1 cellular context compared by ENCODE assay signal in genomic region chr2:16394072-16394985, GRCh38.
TF ChIP-seq lines count a peak whose summit lies in the region.

No MANE protein-coding gene starts in this region.

TF ChIP-seq in WTC11, 78 proteins besides CTCF, POLR2A, EP300 and RAD21 (continued from another document):
- TF ChIP-seq, protein P1, sequence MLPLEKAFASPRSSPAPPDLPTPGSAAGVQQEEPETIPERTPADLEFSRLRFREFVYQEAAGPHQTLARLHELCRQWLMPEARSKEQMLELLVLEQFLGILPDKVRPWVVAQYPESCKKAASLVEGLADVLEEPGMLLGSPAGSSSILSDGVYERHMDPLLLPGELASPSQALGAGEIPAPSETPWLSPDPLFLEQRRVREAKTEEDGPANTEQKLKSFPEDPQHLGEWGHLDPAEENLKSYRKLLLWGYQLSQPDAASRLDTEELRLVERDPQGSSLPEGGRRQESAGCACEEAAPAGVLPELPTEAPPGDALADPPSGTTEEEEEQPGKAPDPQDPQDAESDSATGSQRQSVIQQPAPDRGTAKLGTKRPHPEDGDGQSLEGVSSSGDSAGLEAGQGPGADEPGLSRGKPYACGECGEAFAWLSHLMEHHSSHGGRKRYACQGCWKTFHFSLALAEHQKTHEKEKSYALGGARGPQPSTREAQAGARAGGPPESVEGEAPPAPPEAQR (CRISPR knock-in tag; IDR thresholded peaks at IDR 0.05) = no peak
- TF ChIP-seq PRRX2 (CRISPR knock-in tag; IDR thresholded peaks at IDR 0.05) (no peak), TCF7 (CRISPR knock-in tag; IDR thresholded peaks at IDR 0.05; ENCODE audit: low read depth) (no peak), ZNF512 (CRISPR knock-in tag; IDR thresholded peaks at IDR 0.05; ENCODE audit: borderline replicate concordance) (no peak), CREM (CRISPR knock-in tag; IDR thresholded peaks at IDR 0.05) (no peak), ZNF219 (CRISPR knock-in tag; IDR thresholded peaks at IDR 0.05; ENCODE audit: borderline replicate concordance) (no peak), PREB (CRISPR knock-in tag; IDR thresholded peaks at IDR 0.05; ENCODE audit: borderline replicate concordance) (no peak)
- TF ChIP-seq, protein P2, sequence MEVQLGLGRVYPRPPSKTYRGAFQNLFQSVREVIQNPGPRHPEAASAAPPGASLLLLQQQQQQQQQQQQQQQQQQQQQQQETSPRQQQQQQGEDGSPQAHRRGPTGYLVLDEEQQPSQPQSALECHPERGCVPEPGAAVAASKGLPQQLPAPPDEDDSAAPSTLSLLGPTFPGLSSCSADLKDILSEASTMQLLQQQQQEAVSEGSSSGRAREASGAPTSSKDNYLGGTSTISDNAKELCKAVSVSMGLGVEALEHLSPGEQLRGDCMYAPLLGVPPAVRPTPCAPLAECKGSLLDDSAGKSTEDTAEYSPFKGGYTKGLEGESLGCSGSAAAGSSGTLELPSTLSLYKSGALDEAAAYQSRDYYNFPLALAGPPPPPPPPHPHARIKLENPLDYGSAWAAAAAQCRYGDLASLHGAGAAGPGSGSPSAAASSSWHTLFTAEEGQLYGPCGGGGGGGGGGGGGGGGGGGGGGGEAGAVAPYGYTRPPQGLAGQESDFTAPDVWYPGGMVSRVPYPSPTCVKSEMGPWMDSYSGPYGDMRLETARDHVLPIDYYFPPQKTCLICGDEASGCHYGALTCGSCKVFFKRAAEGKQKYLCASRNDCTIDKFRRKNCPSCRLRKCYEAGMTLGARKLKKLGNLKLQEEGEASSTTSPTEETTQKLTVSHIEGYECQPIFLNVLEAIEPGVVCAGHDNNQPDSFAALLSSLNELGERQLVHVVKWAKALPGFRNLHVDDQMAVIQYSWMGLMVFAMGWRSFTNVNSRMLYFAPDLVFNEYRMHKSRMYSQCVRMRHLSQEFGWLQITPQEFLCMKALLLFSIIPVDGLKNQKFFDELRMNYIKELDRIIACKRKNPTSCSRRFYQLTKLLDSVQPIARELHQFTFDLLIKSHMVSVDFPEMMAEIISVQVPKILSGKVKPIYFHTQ (CRISPR knock-in tag; IDR thresholded peaks at IDR 0.05) = no peak
